In the genomic region with DNA sequence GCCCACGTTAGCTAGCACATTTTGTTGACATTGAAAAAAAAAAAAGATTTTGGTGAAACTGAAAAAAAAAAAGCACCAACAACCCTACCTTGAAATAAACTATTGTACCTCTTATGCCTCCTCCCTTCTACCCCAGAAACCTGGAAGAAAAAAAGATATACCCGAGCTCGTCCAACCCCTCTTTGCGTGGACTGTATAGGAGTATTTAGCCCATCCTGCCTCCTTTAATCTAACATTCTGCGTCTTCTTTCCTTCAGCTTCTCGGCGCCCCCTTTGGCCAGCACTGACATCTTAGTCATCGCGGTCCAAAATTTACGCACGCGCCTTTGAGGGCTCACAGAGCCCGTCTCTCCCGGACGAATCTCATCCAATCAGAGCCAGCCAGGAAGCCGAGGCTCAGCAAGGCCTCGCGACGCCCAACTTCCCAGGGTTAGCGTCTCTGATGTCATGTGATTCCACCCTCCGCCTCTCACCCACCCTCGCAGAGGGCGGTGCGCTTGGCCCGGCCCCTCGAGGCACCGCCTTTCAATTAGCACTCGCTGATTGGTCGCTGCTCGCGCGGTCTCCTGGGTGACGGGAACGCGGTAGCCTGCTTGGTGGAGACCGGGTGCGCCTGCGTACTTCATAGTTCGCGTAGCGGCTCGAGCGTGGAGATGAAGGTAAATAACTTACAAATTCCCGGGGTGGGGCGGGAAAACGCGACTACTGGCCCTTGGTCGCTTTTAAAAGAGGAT, we compare ENCODE assay signal across 8 cellular contexts. TPM values are rescaled to one million over a fixed set of nuclear protein-coding genes. Genes with fewer than 3 reads are reported as not detected.
DNase-seq lines count a peak whose midpoint lies in the region; ATAC-seq and FAIRE-seq lines count a peak whose summit lies in the region.

A gene (plus strand): TSS at position 625 of the 734 bp plus-strand sequence. CDS start 29 bp downstream, at position 654.

- no peak within 1 kb of the TSS for H3K4me3 Mint-ChIP-seq in activated CD8-positive, alpha-beta memory T cell treated with anti-CD3 and anti-CD28 coated beads, Interleukin-2, amount 10 ng/mL, durations not matched to agents 7 days and 5 days

- no peaks in the 10 kb centered on the region for H3K9me3 Mint-ChIP-seq in activated CD8-positive, alpha-beta memory T cell treated with anti-CD3 and anti-CD28 coated beads, Interleukin-2, amount 10 ng/mL, durations not matched to agents 7 days and 5 days (ENCODE audit: low read depth)

- in situ Hi-C loops in Caki2 (cut with HindIII; ENCODE audit: low pct_unique_long_range_greater_than_20kb, low sequenced_read_pairs), result no loop called here
- in situ Hi-C loops in endometrial microvascular endothelial cells (cut with HindIII; ENCODE audit: inconsistent ontology term, low pct_unique_long_range_greater_than_20kb, low sequenced_read_pairs), result no loop called here

- peaks cover 15% of the 10 kb centered on the region for H3K4me1 Mint-ChIP-seq in activated CD8-positive, alpha-beta memory T cell treated with anti-CD3 and anti-CD28 coated beads, Interleukin-2, amount 10 ng/mL, durations not matched to agents 7 days and 5 days

- CTCF ChIA-PET in activated CD8-positive, alpha-beta memory T cell treated with anti-CD3 and anti-CD28 coated beads, Interleukin-2, amount 10 ng/mL, durations not matched to agents 7 days and 5 days (lab: Charles Lee), result interaction anchor here (0.8 to 1.5 kb wide), 6 partner anchors 10 to 273 kb away, joined by 3 to 5 read pairs (median 4); a partner anchor contains a TSS

- H3K27ac Mint-ChIP-seq in activated CD8-positive, alpha-beta memory T cell treated with anti-CD3 and anti-CD28 coated beads, Interleukin-2, amount 10 ng/mL, durations not matched to agents 7 days and 5 days, result no peak within 1 kb of the TSS

- DNase-seq in Caki2 (ENCODE audit: low read depth), result peak; percentile 99
- DNase-seq in HTR-8/SVneo (ENCODE audit: insufficient read length, low spot score), result peak; percentile 98
- DNase-seq in NOMO-1 treated with dmso at 0.1 percent for 144 hours (lab: John Stamatoyannopoulos, UW; ENCODE audit: unreplicated experiment), result peak; percentile 98
- DNase-seq in activated CD8-positive, alpha-beta memory T cell treated with anti-CD3 and anti-CD28 coated beads, Interleukin-2, amount 10 ng/mL, durations not matched to agents 7 days and 5 days, result peak; percentile 99
- peak; percentile 98 for DNase-seq in mesenteric fat pad (ENCODE audit: low spot score)
- DNase-seq in stimulated activated CD8-positive, alpha-beta memory T cell treated with anti-CD3 and anti-CD28 coated beads, Interleukin-15, amount 100 ng/mL, for 24 hours (ENCODE audit: low read depth), result peak; percentile 92

- ATAC-seq in GM21367 (IDR thresholded peaks at IDR 0.05; ENCODE audit: unreplicated experiment), result peak; percentile 99
- peak; percentile 99 for ATAC-seq in activated CD8-positive, alpha-beta memory T cell treated with anti-CD3 and anti-CD28 coated beads, Interleukin-2, amount 10 ng/mL, durations not matched to agents 7 days and 5 days

- H3K36me3 Mint-ChIP-seq in activated CD8-positive, alpha-beta memory T cell treated with anti-CD3 and anti-CD28 coated beads, Interleukin-2, amount 10 ng/mL, durations not matched to agents 7 days and 5 days, result no peaks in the 10 kb centered on the region

- FAIRE-seq in HTR-8/SVneo (lab: Jason Lieb, UNC), result peak; percentile 97

- H3K27me3 Mint-ChIP-seq in activated CD8-positive, alpha-beta memory T cell treated with anti-CD3 and anti-CD28 coated beads, Interleukin-2, amount 10 ng/mL, durations not matched to agents 7 days and 5 days, result peaks cover 11% of the 10 kb centered on the region

RNA-seq across cellular contexts. Expression of the gene that starts here (rescaled TPM):
- total RNA-seq in Caki2 (2014; rRNA removed; shearing (Covaris generic); ENCODE audit: low replicate concordance), result 7.8 and 21.4 TPM in 2 replicates
- 1 to 10 TPM; 8.4 to 8.5 TPM for total RNA-seq in activated CD8-positive, alpha-beta memory T cell treated with anti-CD3 and anti-CD28 coated beads, Interleukin-2, amount 10 ng/mL, durations not matched to agents 7 days and 5 days
- total RNA-seq in endometrial microvascular endothelial cells (ENCODE audit: inconsistent ontology term) (17.0 TPM), mesenteric fat pad (26.1 TPM)

Comparison
In these comparisons a context has a peak if more than half of its experiments do, and no peak if none do; other contexts are left out.
1. Peak in every context shown above with its lines: DNase-seq and ATAC-seq.